ENCODE assay signal across 22 cellular contexts in the genomic region with DNA sequence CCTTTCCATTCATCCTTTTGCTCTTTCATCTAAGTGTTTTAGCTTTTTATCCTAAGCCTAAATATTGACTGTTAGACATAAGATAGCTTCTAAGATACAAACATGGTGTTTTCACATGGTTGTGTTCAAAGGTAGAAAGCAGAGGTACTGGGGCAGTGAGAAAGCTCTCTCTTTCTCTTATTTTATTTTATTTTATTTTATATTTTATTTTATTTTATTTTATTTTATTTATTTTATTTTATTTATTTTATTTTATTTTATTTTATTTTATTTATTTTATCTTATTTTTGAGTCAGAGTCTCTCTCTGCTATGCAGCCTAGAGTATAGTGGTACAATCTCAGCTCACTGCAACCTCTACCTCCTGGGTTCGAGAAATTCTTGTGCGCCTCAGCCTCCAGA.
"Had no signal": no experiment of that assay in that cellular context is flagged by ENCODE, and none has a peak within 500 bp of the region (broad histone marks: within the 10 kb centered on the region; RNA-seq: fewer than 3 reads in every experiment).

No MANE protein-coding gene starts in this region.

- H3K4me3 Mint-ChIP-seq: dendritic cell treated with granulocyte-macrophage colony-stimulating factor and Interleukin-4, amounts not matched to agents 40 ng/mL and 50 ng/mL, for 4 days; effector memory CD8-positive, alpha-beta T cell; endodermal cell had no signal

- DNase-seq: colonic mucosa; cortex of kidney; dermis blood vessel endothelial cell; dorsolateral prefrontal cortex; effector CD4-positive, alpha-beta T cell; effector CD8-positive, alpha-beta T cell; effector memory CD4-positive, alpha-beta T cell; effector memory CD8-positive, alpha-beta T cell; endodermal cell; erythroblast; esophagus squamous epithelium; foreskin fibroblast; foreskin keratinocyte; foreskin melanocyte; gastrocnemius medialis; glutamatergic neuron; head of caudate nucleus; heart left ventricle; heart right ventricle had no signal

- H3K27ac Mint-ChIP-seq: dendritic cell treated with granulocyte-macrophage colony-stimulating factor and Interleukin-4, amounts not matched to agents 40 ng/mL and 50 ng/mL, for 4 days; effector memory CD8-positive, alpha-beta T cell; endodermal cell had no signal

- H3K27me3 Mint-ChIP-seq: dendritic cell treated with granulocyte-macrophage colony-stimulating factor and Interleukin-4, amounts not matched to agents 40 ng/mL and 50 ng/mL, for 4 days; effector memory CD8-positive, alpha-beta T cell had no signal

- H3K4me1 Mint-ChIP-seq: endodermal cell had no signal

- ATAC-seq: effector memory CD8-positive, alpha-beta T cell; esophagus mucosa; gastrocnemius medialis; gastroesophageal sphincter; heart left ventricle; heart right ventricle had no signal
